Comparison of ENCODE assay signal across 8 cellular contexts in the genomic region with DNA sequence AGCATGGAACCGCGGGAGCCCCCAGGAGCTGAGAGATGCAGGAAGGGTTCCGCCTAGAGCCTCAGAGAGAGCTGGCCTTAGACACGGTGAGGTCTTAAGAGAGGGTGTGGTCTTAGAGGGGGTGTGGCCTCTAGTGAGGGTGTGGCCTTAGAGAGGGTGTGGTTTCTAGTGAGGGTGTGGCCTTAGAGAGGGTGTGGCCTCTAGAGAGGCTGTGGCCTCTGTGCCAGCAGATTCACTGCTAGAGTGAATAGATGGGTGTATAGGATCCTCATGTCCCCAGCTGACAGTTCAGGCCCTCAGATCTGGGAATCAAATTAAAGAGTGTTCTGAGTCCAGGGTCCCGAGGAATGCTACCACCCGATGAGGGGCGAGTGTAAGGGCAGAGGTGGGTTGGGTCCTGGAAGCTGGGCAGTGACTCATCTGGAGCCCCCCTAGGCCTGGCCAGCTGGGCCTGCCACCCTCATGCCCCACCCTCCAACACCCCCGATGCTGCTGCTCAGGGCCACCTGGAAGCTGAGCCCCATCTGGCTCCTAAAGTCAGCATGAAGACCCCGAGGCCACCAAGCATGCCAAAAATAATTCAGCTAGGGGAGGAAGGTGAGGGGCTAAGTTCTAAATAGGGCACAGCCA. TPM values are rescaled to one million over a fixed set of nuclear protein-coding genes. Genes with fewer than 3 reads are reported as not detected.
DNase-seq lines count a peak whose midpoint lies in the region; ATAC-seq and FAIRE-seq lines count a peak whose summit lies in the region.

No MANE protein-coding gene starts in this region.

- H3K4me1 Mint-ChIP-seq in natural killer cell treated with Interleukin-12 subunit alpha and Interleukin-12 subunit beta and Interleukin-15 and Interleukin-18, amount 100 ng/mL, for 72 hours (ENCODE audit: low read depth in 2 of 2) = no peaks in the 10 kb centered on the region

- peak; percentile 66 to 83 for ATAC-seq in natural killer cell treated with Interleukin-12 subunit alpha and Interleukin-12 subunit beta and Interleukin-15 and Interleukin-18, amount 100 ng/mL, for 72 hours
- no peak for ATAC-seq in left lobe of liver

- DNase-seq in activated CD8-positive, alpha-beta memory T cell treated with anti-CD3 and anti-CD28 coated beads for 24 hours = peak; percentile 71
- no peak for DNase-seq in activated CD8-positive, alpha-beta memory T cell treated with anti-CD3 and anti-CD28 coated beads, Interleukin-2, amount 50 U/mL, for 4 hours
- DNase-seq in NCI-H748 treated with DMSO at 0.1 percent for 48 hours (lab: John Stamatoyannopoulos, UW) (peak; percentile 12), amniotic epithelial cell (ENCODE audit: low read depth) (peak; percentile 60), frontal cortex (ENCODE audit: low spot score in 2 of 2) (no peak), NCI-H1105 treated with DMSO at 0.1 percent for 48 hours (lab: John Stamatoyannopoulos, UW) (no peak), left lobe of liver (ENCODE audit: low spot score) (no peak)
- DNase-seq in natural killer cell treated with Interleukin-12 subunit alpha and Interleukin-12 subunit beta and Interleukin-15 and Interleukin-18, amount 100 ng/mL, for 72 hours (ENCODE audit: low spot score) = peak; percentile 41

- H3K4me3 Mint-ChIP-seq in natural killer cell treated with Interleukin-12 subunit alpha and Interleukin-12 subunit beta and Interleukin-15 and Interleukin-18, amount 100 ng/mL, for 72 hours = no peak overlapping the region

- H3K36me3 Mint-ChIP-seq in natural killer cell treated with Interleukin-12 subunit alpha and Interleukin-12 subunit beta and Interleukin-15 and Interleukin-18, amount 100 ng/mL, for 72 hours = peaks cover under 1% of the 10 kb centered on the region

- no peak for FAIRE-seq in frontal cortex (lab: Jason Lieb, UNC)

- H3K27ac Mint-ChIP-seq in natural killer cell treated with Interleukin-12 subunit alpha and Interleukin-12 subunit beta and Interleukin-15 and Interleukin-18, amount 100 ng/mL, for 72 hours = no peak overlapping the region

- no peaks in the 10 kb centered on the region for H3K9me3 Mint-ChIP-seq in natural killer cell treated with Interleukin-12 subunit alpha and Interleukin-12 subunit beta and Interleukin-15 and Interleukin-18, amount 100 ng/mL, for 72 hours

- H3K27me3 Mint-ChIP-seq in natural killer cell treated with Interleukin-12 subunit alpha and Interleukin-12 subunit beta and Interleukin-15 and Interleukin-18, amount 100 ng/mL, for 72 hours = peaks cover 8 to 11% of the 10 kb centered on the region in 2 donors

RNA-seq across cellular contexts. Expression of a gene that starts 49.5 kb away (rescaled TPM):
- total RNA-seq in natural killer cell treated with Interleukin-12 subunit alpha and Interleukin-12 subunit beta and Interleukin-15 and Interleukin-18, amount 100 ng/mL, for 72 hours = under 1 TPM in 1 of 2 donors, not detected in 1; 0.17 TPM
- total RNA-seq in frontal cortex (19.6 TPM), left lobe of liver (254 TPM)

Comparison
In these comparisons a context has a peak if more than half of its experiments do, and no peak if none do; other contexts are left out.
1. DNase-seq: peak in activated CD8-positive, alpha-beta memory T cell treated with anti-CD3 and anti-CD28 coated beads for 24 hours (single experiment), NCI-H748 treated with DMSO at 0.1 percent for 48 hours (single experiment), amniotic epithelial cell (single experiment) and natural killer cell treated with Interleukin-12 subunit alpha and Interleukin-12 subunit beta and Interleukin-15 and Interleukin-18, amount 100 ng/mL, for 72 hours (single experiment); none in activated CD8-positive, alpha-beta memory T cell treated with anti-CD3 and anti-CD28 coated beads, Interleukin-2, amount 50 U/mL, for 4 hours (single experiment), frontal cortex (0 of 2), NCI-H1105 treated with DMSO at 0.1 percent for 48 hours (single experiment) and left lobe of liver (single experiment).
2. RNA of a gene that starts 49.5 kb away (total RNA-seq): 254 TPM in left lobe of liver (single experiment) and 19.6 TPM in frontal cortex (single experiment); 0.17 TPM in natural killer cell treated with Interleukin-12 subunit alpha and Interleukin-12 subunit beta and Interleukin-15 and Interleukin-18, amount 100 ng/mL, for 72 hours; every median in the first group is over 10 times any median in the second.